ENCODE assay signal across 17 cellular contexts in genomic region chr13:45773944-45774343, GRCh38.
DNase-seq lines count a peak whose midpoint lies in the region; ATAC-seq and TF ChIP-seq lines count a peak whose summit lies in the region.
"Had no signal": no experiment of that assay in that cellular context is flagged by ENCODE, and none has a peak within 500 bp of the region (broad histone marks: within the 10 kb centered on the region; RNA-seq: fewer than 3 reads in every experiment).

No MANE protein-coding gene starts in this region.

- 0 out of 2 replicates have a peak overlapping the region, but pooled peaks have one; percentile 24 for H3K14ac ChIP-seq in IMR-90 (replicated peaks; ENCODE audit: low read depth, low read length)

- H3K9me3 ChIP-seq in IMR-90 (ENCODE audit: control insufficient read depth, insufficient read depth, low read length) (no peaks in the 10 kb centered on the region), osteoblast (ENCODE audit: low read depth, low read length) (no peaks in the 10 kb centered on the region)
- H3K9me3 ChIP-seq: BE2C had no signal

- H3K4me3 Mint-ChIP-seq in GM23338: no peak overlapping the region
- H3K4me3 Mint-ChIP-seq: CD4-positive, CD25-positive, alpha-beta regulatory T cell; CD8-positive, alpha-beta memory T cell; H9 had no signal

- TF ChIP-seq CTCF in GM23338 (conservative IDR thresholded peaks at IDR 0.05; ENCODE audit: low read depth in 2 of 2) (no peak), IMR-90 (conservative IDR thresholded peaks at IDR 0.05; ENCODE audit: low read depth, low read length) (no peak), coronary artery (IDR thresholded peaks at IDR 0.05) (no peak), osteoblast (IDR thresholded peaks at IDR 0.05; ENCODE audit: extremely low read depth, low read depth, low read length) (no peak)

- peak overlapping the region; percentile 11; the same call in 1 of the 2 replicates for H3K18ac ChIP-seq in IMR-90 (ENCODE audit: low read depth, low read length)

- H3K4me2 ChIP-seq in GM23338 (no peak overlapping the region), IMR-90 (ENCODE audit: low read depth, low read length) (no peak overlapping the region), osteoblast (ENCODE audit: insufficient read depth, low read length) (no peak overlapping the region)

- peaks cover 10% of the 10 kb centered on the region; the same call in 1 of the 3 replicates for H3K36me3 Mint-ChIP-seq in GM23338 (ENCODE audit: low read depth)
- H3K36me3 Mint-ChIP-seq: CD4-positive, CD25-positive, alpha-beta regulatory T cell; CD8-positive, alpha-beta memory T cell had no signal

- H3K9me2 ChIP-seq in GM23338 (ENCODE audit: insufficient read depth): 0 out of 2 replicates have a peak, but pooled peaks cover 6% of the 10 kb centered on the region

- no peak overlapping the region for H3K27ac Mint-ChIP-seq in GM23338
- H3K27ac Mint-ChIP-seq: CD4-positive, CD25-positive, alpha-beta regulatory T cell; CD8-positive, alpha-beta memory T cell; H9 had no signal

- peaks cover 65% of the 10 kb centered on the region for H3K4me1 Mint-ChIP-seq in GM23338
- H3K4me1 Mint-ChIP-seq: CD4-positive, CD25-positive, alpha-beta regulatory T cell; CD8-positive, alpha-beta memory T cell had no signal

- H3K9me1 ChIP-seq in IMR-90 (ENCODE audit: insufficient read depth, low read length): 0 out of 2 replicates have a peak, but pooled peaks cover 6% of the 10 kb centered on the region

- H3K27ac ChIP-seq in GM23338 (ENCODE audit: low read depth) (no peak overlapping the region), IMR-90 (ENCODE audit: insufficient read depth, low read length) (no peak overlapping the region; the same call in 1 of the 2 replicates), coronary artery (no peak overlapping the region), osteoblast (ENCODE audit: low read depth, low read length) (no peak overlapping the region)
- H3K27ac ChIP-seq: GM23248 had no signal

- H3K4me1 ChIP-seq in GM23338 (ENCODE audit: insufficient read depth) (peaks cover 50% of the 10 kb centered on the region), IMR-90 (ENCODE audit: control insufficient read depth, insufficient read depth, low read length) (peaks cover 9% of the 10 kb centered on the region), osteoblast (ENCODE audit: insufficient read depth, low read length) (peaks cover 10% of the 10 kb centered on the region)
- H3K4me1 ChIP-seq: BE2C had no signal

- H3K56ac ChIP-seq in IMR-90 (ENCODE audit: extremely low read depth, insufficient read depth, low read length): no peak overlapping the region

- intact Hi-C loops in IMR-90 (cut with micrococcal nuclease): loop anchor here (10.0 kb wide), 1 partner anchor 281 kb away; the partner anchor contains the start of gene ZC3H13

- H2AK5ac ChIP-seq in IMR-90 (ENCODE audit: low read depth, low read length): peak overlapping the region; percentile 4; the same call in 1 of the 2 replicates

- POLR2A ChIA-PET in IMR-90 (lab: Charles Lee; ENCODE audit: unreplicated experiment): no interaction called here

- in situ Hi-C loops in IMR-90 (cut with MboI; ENCODE audit: low sequenced_read_pairs): no loop called here

- peak overlapping the region; percentile 41; the same call in 1 of the 2 replicates for H2BK20ac ChIP-seq in IMR-90 (ENCODE audit: low read depth, low read length)

- no peak overlapping the region for H3K9ac ChIP-seq in IMR-90 (ENCODE audit: low read depth, low read length)
- H3K9ac ChIP-seq: GM23248 had no signal

- no peak for TF ChIP-seq RAD21 in IMR-90 (IDR thresholded peaks at IDR 0.05; ENCODE audit: low read length)

- H4K20me1 ChIP-seq in GM23338 (replicated peaks; ENCODE audit: insufficient read depth): no peaks in the 10 kb centered on the region
- H4K20me1 ChIP-seq in IMR-90 (ENCODE audit: insufficient read depth, low read length): no peaks in the 10 kb centered on the region
- H4K20me1 ChIP-seq in osteoblast (ENCODE audit: insufficient read depth, low read length): no peaks in the 10 kb centered on the region

- dilution Hi-C loops in IMR-90 (cut with HindIII; ENCODE audit: low sequenced_read_pairs, unreplicated experiment): no loop called here

- H3F3A ChIP-seq in GM23338 (replicated peaks; ENCODE audit: low read depth): 0 out of 2 replicates have a peak, but pooled peaks cover 5% of the 10 kb centered on the region

- no TSS peak for BruUV-seq in IMR-90 (replicated peaks; lab: Mats Ljungman, UMichigan)

- H4K5ac ChIP-seq in IMR-90 (ENCODE audit: low read depth, low read length): no peak overlapping the region

- no peak overlapping the region for H2BK15ac ChIP-seq in IMR-90 (ENCODE audit: low read depth, low read length)

- CTCF ChIA-PET in IMR-90 (lab: Yijun Ruan, JAX): interaction anchor here (1.3 kb wide), 1 partner anchor 9 kb away, joined by 4 read pairs; no protein-coding TSS in a partner anchor

- DNase-seq in GM23338 (ENCODE audit: low spot score) (no peak), IMR-90 (no peak), coronary artery (ENCODE audit: low spot score) (peak; percentile 5), NOMO-1 treated with dmso at 0.1 percent for 144 hours (lab: John Stamatoyannopoulos, UW; ENCODE audit: unreplicated experiment) (no peak), osteoblast (ENCODE audit: insufficient read length, low spot score, missing footprints) (no peak)
- DNase-seq: ACHN; BE2C; C1 segment of cervical spinal cord; CD4-positive, CD25-positive, alpha-beta regulatory T cell; CD8-positive, alpha-beta memory T cell; COR-L47; DMS 273 treated with DMSO at 0.1 percent for 48 hours; DMS53; DND-41; H9 had no signal

- 0 out of 4 replicates have a peak overlapping the region, but pooled peaks of 1 of the 2 experiments have one; percentile 31 for H4K8ac ChIP-seq in IMR-90 (ENCODE audit: low read depth in 2 of 2, low read length in 2 of 2)

- no peak overlapping the region for H4K91ac ChIP-seq in IMR-90 (ENCODE audit: insufficient read depth, low read depth, low read length)

- H3K79me1 ChIP-seq in IMR-90 (ENCODE audit: low read depth in 1 of 2, low read length in 2 of 2): no peaks in the 10 kb centered on the region

- H3K4me3 ChIP-seq in GM23338: no peak overlapping the region
- no peak overlapping the region for H3K4me3 ChIP-seq in IMR-90 (ENCODE audit: insufficient read depth, low read depth, low read length)
- no peak overlapping the region for H3K4me3 ChIP-seq in coronary artery
- no peak overlapping the region for H3K4me3 ChIP-seq in osteoblast (ENCODE audit: insufficient read depth, low read length)
- H3K4me3 ChIP-seq: GM23248 had no signal

- no peak for TF ChIP-seq POLR2A in IMR-90 (IDR thresholded peaks at IDR 0.05; ENCODE audit: low read depth, low read length)

- peaks cover 8% of the 10 kb centered on the region for H3K27me3 Mint-ChIP-seq in GM23338 (ENCODE audit: insufficient read depth, low read depth, poor library complexity)

- no peaks in the 10 kb centered on the region for H3K79me2 ChIP-seq in GM23338 (replicated peaks; ENCODE audit: insufficient read depth)
- H3K79me2 ChIP-seq in osteoblast (ENCODE audit: insufficient read depth, low read length): no peaks in the 10 kb centered on the region

- H3K36me3 ChIP-seq in GM23338 (ENCODE audit: insufficient read depth) (no peaks in the 10 kb centered on the region), IMR-90 (ENCODE audit: control insufficient read depth, insufficient read depth, low read length) (no peaks in the 10 kb centered on the region), osteoblast (ENCODE audit: insufficient read depth, low read length) (no peaks in the 10 kb centered on the region)
- H3K36me3 ChIP-seq: BE2C had no signal

- peak overlapping the region; percentile 84; the same call in 1 of the 2 replicates for H2AFZ ChIP-seq in GM23338
- H2AFZ ChIP-seq in IMR-90 (replicated peaks; ENCODE audit: low read length, poor library complexity): no peak overlapping the region
- H2AFZ ChIP-seq in osteoblast (ENCODE audit: low read length): no peak overlapping the region
- H2AFZ ChIP-seq: GM23248 had no signal

- H2BK5ac ChIP-seq in IMR-90 (ENCODE audit: low read depth, low read length, poor library complexity, severe bottlenecking): no peak overlapping the region

- H3K23ac ChIP-seq in IMR-90 (ENCODE audit: low read depth, low read length): no peak overlapping the region

- peak overlapping the region; percentile 7 for H2BK120ac ChIP-seq in IMR-90 (ENCODE audit: low read depth, low read length)

- peaks cover 11% of the 10 kb centered on the region for H3K9me3 Mint-ChIP-seq in GM23338
- H3K9me3 Mint-ChIP-seq: CD8-positive, alpha-beta memory T cell had no signal

- ATAC-seq in GM23338: no peak
- no peak for ATAC-seq in IMR-90 (ENCODE audit: low read depth)
- ATAC-seq in HG02763 (IDR thresholded peaks at IDR 0.05; ENCODE audit: unreplicated experiment): no peak

- no peaks in the 10 kb centered on the region for H3K27me3 ChIP-seq in GM23338 (ENCODE audit: insufficient read depth)
- peaks cover 20% of the 10 kb centered on the region for H3K27me3 ChIP-seq in IMR-90 (ENCODE audit: control insufficient read depth, insufficient read depth, low read length)
- peaks cover 42% of the 10 kb centered on the region for H3K27me3 ChIP-seq in osteoblast (ENCODE audit: insufficient read depth, low read length)

- no peak overlapping the region for H2AK9ac ChIP-seq in IMR-90 (replicated peaks; ENCODE audit: low read depth, low read length, poor library complexity)

- no CpG with 5 or more reads among the region's 3 CpGs for whole genome bisulfite sequencing in IMR-90 (ENCODE audit: extremely low coverage in 2 of 2, insufficient read length in 1 of 2), 2 experiments

- peak overlapping the region; percentile 60 for H3K4ac ChIP-seq in IMR-90 (ENCODE audit: low read depth, low read length)

TF ChIP-seq in GM23338, 12 proteins besides CTCF, POLR2A, EP300 and RAD21:
- no peak for TF ChIP-seq ETS1 (IDR thresholded peaks at IDR 0.05)

TF ChIP-seq in IMR-90, 13 proteins besides CTCF, POLR2A, EP300 and RAD21:
- TF ChIP-seq RCOR1 (IDR thresholded peaks at IDR 0.05; ENCODE audit: insufficient replicate concordance, low read length) (no peak), FOS (IDR thresholded peaks at IDR 0.05; ENCODE audit: low read depth, low read length) (no peak), MAFK (IDR thresholded peaks at IDR 0.05; ENCODE audit: low read depth, low read length) (no peak), MXI1 (IDR thresholded peaks at IDR 0.05; ENCODE audit: borderline replicate concordance, low read depth, low read length) (no peak), USF2 (IDR thresholded peaks at IDR 0.05; ENCODE audit: low read depth, low read length) (no peak), CEBPB (IDR thresholded peaks at IDR 0.05; ENCODE audit: low read depth, low read length) (no peak), MAZ (IDR thresholded peaks at IDR 0.05; ENCODE audit: borderline replicate concordance, low read depth, low read length) (no peak), CHD1 (IDR thresholded peaks at IDR 0.05; ENCODE audit: low read depth, low read length) (no peak), SMC3 (IDR thresholded peaks at IDR 0.05; ENCODE audit: low read depth, low read length) (no peak)
